ENCODE assay signal across 7 cellular contexts in genomic region chr2:80166457-80166856, GRCh38.
"Had no signal": no experiment of that assay in that cellular context is flagged by ENCODE, and none has a peak within 500 bp of the region (broad histone marks: within the 10 kb centered on the region; RNA-seq: fewer than 3 reads in every experiment).

No MANE protein-coding gene starts in this region.

- DNase-seq: H9, HCEC 1CT had no signal

- H3K4me3 ChIP-seq: GM23338 had no signal

- H3K27ac ChIP-seq: HL-60 had no signal

- ATAC-seq: GM23338, HepG2 had no signal

- H3K4me2 ChIP-seq: GM23338 had no signal

- FAIRE-seq: H1, H54, HepG2 had no signal

- H2AFZ ChIP-seq: GM23338 had no signal
